8 cellular contexts compared by ENCODE assay signal in genomic region chr7:17041324-17041723, GRCh38.
A peak's percentile ranks its signal among the peaks of the same experiment; 100 is the strongest.
DNase-seq lines count a peak whose midpoint lies in the region; ATAC-seq lines count a peak whose summit lies in the region.

No MANE protein-coding gene starts in this region.

- POLR2A ChIA-PET in activated CD4-positive, alpha-beta T cell treated with anti-CD3 and anti-CD28 coated beads for 36 hours (lab: Charles Lee) = no interaction called here

- H3K27me3 Mint-ChIP-seq in activated CD4-positive, alpha-beta T cell treated with anti-CD3 and anti-CD28 coated beads for 36 hours = peaks cover 6% of the 10 kb centered on the region

- H3K4me3 Mint-ChIP-seq in activated CD4-positive, alpha-beta T cell treated with anti-CD3 and anti-CD28 coated beads for 36 hours = no peak overlapping the region
- H3K4me3 Mint-ChIP-seq in stimulated activated effector memory CD8-positive, alpha-beta T cell treated with anti-CD3 and anti-CD28 coated beads, Interleukin-12 subunit alpha, Interleukin-12 subunit beta, amount 100 ng/mL, for 72 hours = no peak overlapping the region

- CTCF ChIA-PET in activated CD4-positive, alpha-beta T cell treated with anti-CD3 and anti-CD28 coated beads for 36 hours (lab: Charles Lee) = no interaction called here

- H3K4me1 Mint-ChIP-seq in activated CD4-positive, alpha-beta T cell treated with anti-CD3 and anti-CD28 coated beads for 36 hours = peaks cover 15% of the 10 kb centered on the region
- peaks cover 34% of the 10 kb centered on the region for H3K4me1 Mint-ChIP-seq in stimulated activated effector memory CD8-positive, alpha-beta T cell treated with anti-CD3 and anti-CD28 coated beads, Interleukin-12 subunit alpha, Interleukin-12 subunit beta, amount 100 ng/mL, for 72 hours

- no peaks in the 10 kb centered on the region for H3K9me3 Mint-ChIP-seq in activated CD4-positive, alpha-beta T cell treated with anti-CD3 and anti-CD28 coated beads for 36 hours (ENCODE audit: low read depth)
- H3K9me3 Mint-ChIP-seq in stimulated activated effector memory CD8-positive, alpha-beta T cell treated with anti-CD3 and anti-CD28 coated beads, Interleukin-12 subunit alpha, Interleukin-12 subunit beta, amount 100 ng/mL, for 72 hours = no peaks in the 10 kb centered on the region

- H3K27ac Mint-ChIP-seq in activated CD4-positive, alpha-beta T cell treated with anti-CD3 and anti-CD28 coated beads for 36 hours = no peak overlapping the region
- H3K27ac Mint-ChIP-seq in stimulated activated effector memory CD8-positive, alpha-beta T cell treated with anti-CD3 and anti-CD28 coated beads, Interleukin-12 subunit alpha, Interleukin-12 subunit beta, amount 100 ng/mL, for 72 hours = peak overlapping the region; percentile 62

- no peak for DNase-seq in activated CD4-positive, alpha-beta T cell treated with anti-CD3 and anti-CD28 coated beads for 36 hours
- DNase-seq in activated CD4-positive, alpha-beta T cell treated with anti-CD3 and anti-CD28 coated beads, Interleukin-2, amount 50 U/mL, for 4 hours = no peak
- peak; percentile 77 for DNase-seq in SIG-M5 (lab: John Stamatoyannopoulos, UW)
- peak; percentile 15 for DNase-seq in globus pallidus (ENCODE audit: low spot score)
- DNase-seq in stimulated activated effector memory CD8-positive, alpha-beta T cell treated with anti-CD3 and anti-CD28 coated beads, Interleukin-12 subunit alpha, Interleukin-12 subunit beta, amount 100 ng/mL, for 72 hours (ENCODE audit: low spot score in 2 of 2) = no peak
- no peak for DNase-seq in cortex of kidney (lab: John Stamatoyannopoulos, UW)

- peak; percentile 16 for ATAC-seq in activated CD4-positive, alpha-beta T cell treated with anti-CD3 and anti-CD28 coated beads for 36 hours
- ATAC-seq in stimulated activated effector memory CD8-positive, alpha-beta T cell treated with anti-CD3 and anti-CD28 coated beads, Interleukin-12 subunit alpha, Interleukin-12 subunit beta, amount 100 ng/mL, for 72 hours = no peak
- ATAC-seq in HG02938 (IDR thresholded peaks at IDR 0.05; ENCODE audit: unreplicated experiment) (no peak), GM18867 (IDR thresholded peaks at IDR 0.05; ENCODE audit: unreplicated experiment) (no peak)

- intact Hi-C loops in activated CD4-positive, alpha-beta T cell treated with anti-CD3 and anti-CD28 coated beads for 36 hours (cut with DNase I, micrococcal nuclease) = no loop called here

- no peaks in the 10 kb centered on the region for H3K36me3 Mint-ChIP-seq in activated CD4-positive, alpha-beta T cell treated with anti-CD3 and anti-CD28 coated beads for 36 hours (ENCODE audit: low read depth)
- H3K36me3 Mint-ChIP-seq in stimulated activated effector memory CD8-positive, alpha-beta T cell treated with anti-CD3 and anti-CD28 coated beads, Interleukin-12 subunit alpha, Interleukin-12 subunit beta, amount 100 ng/mL, for 72 hours = no peaks in the 10 kb centered on the region

Comparison
In these comparisons a context has a peak if more than half of its experiments do, and no peak if none do; other contexts are left out.
1. DNase-seq: peak in SIG-M5 (single experiment) and globus pallidus (single experiment); none in activated CD4-positive, alpha-beta T cell treated with anti-CD3 and anti-CD28 coated beads for 36 hours (single experiment), activated CD4-positive, alpha-beta T cell treated with anti-CD3 and anti-CD28 coated beads, Interleukin-2, amount 50 U/mL, for 4 hours (0 of 2), stimulated activated effector memory CD8-positive, alpha-beta T cell treated with anti-CD3 and anti-CD28 coated beads, Interleukin-12 subunit alpha, Interleukin-12 subunit beta, amount 100 ng/mL, for 72 hours (0 of 2) and cortex of kidney (single experiment).